Comparison of ENCODE assay signal across 15 cellular contexts in genomic region chr5:174056064-174056842, GRCh38. TPM values are rescaled to one million over a fixed set of nuclear protein-coding genes. Genes with fewer than 3 reads are reported as not detected.
DNase-seq lines count a peak whose midpoint lies in the region; ATAC-seq and TF ChIP-seq lines count a peak whose summit lies in the region.
"Had no signal": no experiment of that assay in that cellular context is flagged by ENCODE, and none has a peak within 500 bp of the region (broad histone marks: within the 10 kb centered on the region; RNA-seq: fewer than 3 reads in every experiment).

No MANE protein-coding gene starts in this region.

- no peak overlapping the region for H3K27ac ChIP-seq in SK-N-MC
- H3K27ac ChIP-seq: A549, spleen had no signal

- H3K9me3 ChIP-seq in SK-N-MC (ENCODE audit: low read depth, low read length): no peaks in the 10 kb centered on the region

- no peaks in the 10 kb centered on the region for H3K27me3 ChIP-seq in kidney epithelial cell (ENCODE audit: control insufficient read depth, insufficient read depth, low read length)

- H3K36me3 ChIP-seq in SK-N-MC (ENCODE audit: insufficient read depth, low read length) (no peaks in the 10 kb centered on the region), kidney epithelial cell (ENCODE audit: control insufficient read depth, insufficient read depth, low read length) (no peaks in the 10 kb centered on the region)
- H3K36me3 ChIP-seq: spleen had no signal

- TF ChIP-seq CTCF in HFF-Myc (IDR thresholded peaks at IDR 0.05; ENCODE audit: low read depth, low read length, missing control alignments): peak; percentile 9
- TF ChIP-seq CTCF in kidney epithelial cell (IDR thresholded peaks at IDR 0.05; ENCODE audit: insufficient read depth, low read length, poor library complexity, severe bottlenecking): peak; percentile 4

- H3K4me3 ChIP-seq in HFF-Myc (replicated peaks; ENCODE audit: low read depth, low read length) (no peak overlapping the region), SK-N-MC (no peak overlapping the region), kidney epithelial cell (ENCODE audit: low read depth, low read length) (no peak overlapping the region)
- H3K4me3 ChIP-seq: A549, spleen had no signal

- peak; percentile 76 for DNase-seq in DMS53 (lab: John Stamatoyannopoulos, UW)
- DNase-seq in DMS53 treated with DMSO at 0.1 percent for 48 hours (lab: John Stamatoyannopoulos, UW; ENCODE audit: unreplicated experiment): no peak
- no peak for DNase-seq in HFF-Myc (ENCODE audit: extremely low read depth, low read depth)
- peak; percentile 30 for DNase-seq in SK-N-MC (ENCODE audit: low read depth, low spot score)
- DNase-seq in kidney epithelial cell (ENCODE audit: low read depth): no peak
- DNase-seq in NCI-H774 (lab: John Stamatoyannopoulos, UW): no peak
- DNase-seq: activated CD4-positive, alpha-beta T cell treated with anti-CD3 and anti-CD28 coated beads, Interleukin-2, amount 50 U/mL, for 48 hours; NCI-H1105 treated with DMSO at 0.1 percent for 48 hours; NCI-H524; spleen; T1000 had no signal

- H3K9ac ChIP-seq in SK-N-MC (ENCODE audit: insufficient read length): no peak overlapping the region

- ATAC-seq in GM21381 (IDR thresholded peaks at IDR 0.05; ENCODE audit: unreplicated experiment) (no peak), GM19452 (IDR thresholded peaks at IDR 0.05; ENCODE audit: unreplicated experiment) (no peak)
- ATAC-seq: A549 had no signal

RNA-seq across cellular contexts. Expression of gene NSG2, which starts 10.7 kb away (rescaled TPM):
- total RNA-seq in kidney epithelial cell: not detected in 2 replicates
- total RNA-seq: osteocyte had no signal

Comparison
In these comparisons a context has a peak if more than half of its experiments do, and no peak if none do; other contexts are left out.
1. DNase-seq: peak in DMS53 (single experiment) and SK-N-MC (single experiment); none in DMS53 treated with DMSO at 0.1 percent for 48 hours (single experiment), HFF-Myc (single experiment), kidney epithelial cell (single experiment) and NCI-H774 (single experiment).